ENCODE assay signal across 9 cellular contexts in the genomic region with DNA sequence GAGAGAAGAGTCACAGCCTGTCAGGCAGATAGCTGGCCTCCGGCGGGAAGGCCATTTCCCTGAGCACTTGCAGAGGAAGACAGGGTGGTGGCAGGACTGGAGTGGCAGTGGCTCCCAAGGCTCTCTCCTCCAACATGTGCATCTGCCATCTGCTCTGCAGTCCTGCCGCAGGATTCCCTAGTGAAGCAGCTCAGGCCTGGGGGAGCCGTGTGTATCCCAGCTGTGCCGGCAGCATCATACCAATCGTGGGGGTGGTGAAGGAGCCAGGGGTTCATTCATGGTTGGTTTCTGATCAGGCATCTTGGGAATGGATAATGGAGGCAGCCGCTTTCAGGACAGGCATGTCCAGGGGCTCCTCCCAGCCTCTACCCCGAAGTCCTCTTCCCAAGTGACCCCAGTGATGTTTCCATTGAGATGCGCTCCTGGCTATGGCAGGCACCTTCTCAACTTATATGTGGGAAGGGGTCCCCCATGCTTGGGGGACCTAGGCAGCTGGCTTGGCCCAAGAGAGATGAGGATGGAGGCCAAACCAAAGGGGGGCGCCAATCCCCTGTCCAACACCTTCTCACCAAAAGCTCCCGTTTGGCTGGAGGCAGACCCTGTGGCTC. TPM values are rescaled to one million over a fixed set of nuclear protein-coding genes. Genes with fewer than 3 reads are reported as not detected.
DNase-seq lines count a peak whose midpoint lies in the region; ATAC-seq and TF ChIP-seq lines count a peak whose summit lies in the region.
"Had no signal": no experiment of that assay in that cellular context is flagged by ENCODE, and none has a peak within 500 bp of the region (broad histone marks: within the 10 kb centered on the region; RNA-seq: fewer than 3 reads in every experiment).

No MANE protein-coding gene starts in this region.

- peaks cover 0 to 29% (median 0%) of the 10 kb centered on the region in 4 donors for H3K4me1 ChIP-seq in transverse colon

- ATAC-seq in left ventricle myocardium superior, result no peak

- H3K27ac ChIP-seq in transverse colon, result peak overlapping the region; percentile 84 to 96 (median 88)

- H3K36me3 ChIP-seq in transverse colon, result peaks cover 0 to 10% (median 0%) of the 10 kb centered on the region in 4 donors

- TF ChIP-seq POLR2A in transverse colon (IDR thresholded peaks at IDR 0.05), result no peak

- H3K27ac Mint-ChIP-seq in activated naive CD8-positive, alpha-beta T cell, result peak overlapping the region; percentile 34
- no peak overlapping the region for H3K27ac Mint-ChIP-seq in activated naive CD8-positive, alpha-beta T cell treated with anti-CD3 and anti-CD28 coated beads for 36 hours
- H3K27ac Mint-ChIP-seq: T-helper 2 cell treated with Interferon-gamma antibody and Interleukin-4, amounts not matched to agents 5 μg/mL and 100 μg/mL, for 36 hours had no signal

- in situ Hi-C loops in transverse colon (cut with MboI; ENCODE audit: low pct_ligation_motif_present in 1 of 4, low pct_unique_long_range_greater_than_20kb in 1 of 4, low sequenced_read_pairs in 3 of 4), result no loop called here

- H3K4me3 Mint-ChIP-seq in activated naive CD8-positive, alpha-beta T cell, result no peak overlapping the region
- no peak overlapping the region for H3K4me3 Mint-ChIP-seq in activated naive CD8-positive, alpha-beta T cell treated with anti-CD3 and anti-CD28 coated beads for 36 hours
- H3K4me3 Mint-ChIP-seq: T-helper 2 cell treated with Interferon-gamma antibody and Interleukin-4, amounts not matched to agents 5 μg/mL and 100 μg/mL, for 36 hours had no signal

- H3K36me3 Mint-ChIP-seq in activated naive CD8-positive, alpha-beta T cell, result peaks cover 2% of the 10 kb centered on the region
- peaks cover 9% of the 10 kb centered on the region for H3K36me3 Mint-ChIP-seq in activated naive CD8-positive, alpha-beta T cell treated with anti-CD3 and anti-CD28 coated beads for 36 hours

- intact Hi-C loops in left ventricle myocardium superior (cut with micrococcal nuclease), result no loop called here
- intact Hi-C loops in transverse colon (cut with DNase I; ENCODE audit: low total_unique reads), result loop anchor here (5.0 kb wide), 1 partner anchor 73 kb away; no protein-coding TSS in a partner anchor

- 68 to 80% methylated on average over 2 to 11 of the region's 11 CpGs for WGBS in transverse colon (ENCODE audit: low coverage in 1 of 2), 2 donors

- no peaks in the 10 kb centered on the region for H3K9me3 ChIP-seq in transverse colon

- no peaks in the 10 kb centered on the region for H3K9me3 Mint-ChIP-seq in activated naive CD8-positive, alpha-beta T cell (ENCODE audit: low read depth)
- no peaks in the 10 kb centered on the region for H3K9me3 Mint-ChIP-seq in activated naive CD8-positive, alpha-beta T cell treated with anti-CD3 and anti-CD28 coated beads for 36 hours
- H3K9me3 Mint-ChIP-seq: T-helper 2 cell treated with Interferon-gamma antibody and Interleukin-4, amounts not matched to agents 5 μg/mL and 100 μg/mL, for 36 hours had no signal

- H3K27me3 Mint-ChIP-seq in activated naive CD8-positive, alpha-beta T cell, result no peaks in the 10 kb centered on the region
- H3K27me3 Mint-ChIP-seq in activated naive CD8-positive, alpha-beta T cell treated with anti-CD3 and anti-CD28 coated beads for 36 hours, result no peaks in the 10 kb centered on the region

- TF ChIP-seq CTCF in transverse colon (IDR thresholded peaks at IDR 0.05), result no peak

- H3K4me1 Mint-ChIP-seq in activated naive CD8-positive, alpha-beta T cell (ENCODE audit: low read depth), result no peaks in the 10 kb centered on the region
- peaks cover 2% of the 10 kb centered on the region for H3K4me1 Mint-ChIP-seq in activated naive CD8-positive, alpha-beta T cell treated with anti-CD3 and anti-CD28 coated beads for 36 hours

- no peak for DNase-seq in activated naive CD8-positive, alpha-beta T cell treated with anti-CD3 and anti-CD28 coated beads for 36 hours
- peak; percentile 33 for DNase-seq in left ventricle myocardium superior
- DNase-seq in transverse colon, result no peak
- no peak for DNase-seq in T-helper 1 cell
- DNase-seq in activated CD4-positive, alpha-beta T cell treated with anti-CD3 and anti-CD28 coated beads for 48 hours, result no peak
- DNase-seq: NCI-H1930; stimulated activated CD8-positive, alpha-beta memory T cell treated with anti-CD3 and anti-CD28 coated beads, Interleukin-4, amount 100 ng/mL, for 48 hours had no signal

- TF ChIP-seq EP300 in transverse colon (IDR thresholded peaks at IDR 0.05; ENCODE audit: low read depth), result no peak

- H3K27me3 ChIP-seq in transverse colon, result no peaks in the 10 kb centered on the region

- no peak overlapping the region for H3K4me3 ChIP-seq in transverse colon

RNA-seq across cellular contexts. Expression of gene TAGLN, which starts 6.1 kb away (rescaled TPM):
- total RNA-seq in activated naive CD8-positive, alpha-beta T cell treated with anti-CD3 and anti-CD28 coated beads for 36 hours, result 1 to 10 TPM; 2.0 TPM
- total RNA-seq in left ventricle myocardium superior (69.5 TPM), transverse colon (1,000 to 10,000 TPM in 3 of 4 donors, 100 to 1,000 TPM in 1; 899 to 4,235 (median 1,393) TPM)

RNA-seq across cellular contexts. Expression of gene PCSK7, which starts 26.6 kb away (rescaled TPM):
- 10 to 100 TPM; 85.0 to 85.9 TPM for total RNA-seq in activated naive CD8-positive, alpha-beta T cell treated with anti-CD3 and anti-CD28 coated beads for 36 hours
- total RNA-seq in left ventricle myocardium superior (21.7 TPM), transverse colon (100 to 1,000 TPM; 182 to 432 (median 204) TPM)

RNA-seq across cellular contexts. Expression of gene SIDT2, which starts 26.8 kb away (rescaled TPM):
- 1 to 10 TPM; 8.0 to 8.7 TPM for total RNA-seq in activated naive CD8-positive, alpha-beta T cell treated with anti-CD3 and anti-CD28 coated beads for 36 hours
- total RNA-seq in left ventricle myocardium superior (20.4 TPM), transverse colon (10 to 100 TPM; 68.1 to 95.0 (median 78.2) TPM)

RNA-seq across cellular contexts. Expression of gene RNF214, which starts 27.2 kb away (rescaled TPM):
- total RNA-seq in activated naive CD8-positive, alpha-beta T cell treated with anti-CD3 and anti-CD28 coated beads for 36 hours, result 10 to 100 TPM; 16.6 to 17.3 TPM
- 25.2 TPM for total RNA-seq in left ventricle myocardium superior
- 100 to 1,000 TPM in 1 of 4 donors, 10 to 100 TPM in 3; 11.1 to 139 (median 14.5) TPM for total RNA-seq in transverse colon

Comparison
In these comparisons a context has a peak if more than half of its experiments do, and no peak if none do; other contexts are left out.
1. RNA of gene TAGLN, which starts 6.1 kb away (total RNA-seq): 899 to 4,235 TPM in transverse colon and 69.5 TPM in left ventricle myocardium superior (single experiment); 2.0 TPM in activated naive CD8-positive, alpha-beta T cell treated with anti-CD3 and anti-CD28 coated beads for 36 hours; every median in the first group is over 10 times any median in the second.